16 cellular contexts compared by ENCODE assay signal in the genomic region with DNA sequence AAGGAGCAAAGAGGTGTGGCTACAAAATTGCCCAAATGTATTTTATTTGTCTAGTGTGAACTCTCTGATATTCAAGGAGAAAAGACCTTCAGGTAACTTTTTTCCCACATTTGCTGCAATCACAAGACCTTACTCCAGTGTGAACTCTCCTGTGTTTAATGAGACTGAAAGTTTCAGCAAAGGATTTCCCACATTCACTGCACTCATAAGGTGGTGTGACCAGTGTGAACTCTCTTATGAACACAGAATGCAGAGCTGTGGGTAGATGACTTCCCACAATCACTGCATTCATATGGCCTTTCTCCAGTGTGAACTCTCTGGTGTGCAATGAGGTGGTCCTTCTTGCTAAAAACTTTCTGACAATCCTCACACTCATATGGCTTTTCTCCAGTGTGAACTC.
DNase-seq lines count a peak whose midpoint lies in the region; ATAC-seq and TF ChIP-seq lines count a peak whose summit lies in the region.
"Had no signal": no experiment of that assay in that cellular context is flagged by ENCODE, and none has a peak within 500 bp of the region (broad histone marks: within the 10 kb centered on the region; RNA-seq: fewer than 3 reads in every experiment).

No MANE protein-coding gene starts in this region.

- peaks cover 8% of the 10 kb centered on the region for H3K9me3 ChIP-seq in HEK293 (ENCODE audit: control insufficient read depth, insufficient read depth, low read depth, low read length)

- DNase-seq in erythroblast (lab: John Stamatoyannopoulos, UW) (peak in 1 of 2 experiments; percentile 22), NCI-H128 (lab: John Stamatoyannopoulos, UW; ENCODE audit: unreplicated experiment) (no peak), NCI-H510A treated with DMSO at 0.1 percent for 48 hours (lab: John Stamatoyannopoulos, UW) (no peak)
- DNase-seq: CD4-positive, alpha-beta memory T cell; GF-D8; NCI-H1417; NCI-H187 treated with DMSO at 0.1 percent for 48 hours; NCI-H2171; NCI-H446; NK-92 treated with Interleukin-12 subunit alpha and Interleukin-12 subunit beta, amount 100 ng/mL, for 24 hours; OCI-M1; RPMI8226; SIG-M5 had no signal

- POLR2A ChIA-PET in HEK293 (lab: Yijun Ruan, JAX), result no interaction called here

- H3K4me1 ChIP-seq in HEK293 (ENCODE audit: control insufficient read depth, insufficient read depth, low read length), result no peaks in the 10 kb centered on the region

- ATAC-seq in GM18502 (IDR thresholded peaks at IDR 0.05; ENCODE audit: poor library complexity, unreplicated experiment), result no peak
- ATAC-seq: GM23338 had no signal

- H3K4me3 ChIP-seq in HEK293 (ENCODE audit: low read depth, low read length), result no peak overlapping the region
- H3K4me3 ChIP-seq: GM23338 had no signal

- peaks cover 7 to 19% of the 10 kb centered on the region in 2 experiments for H3K36me3 ChIP-seq in HEK293 (ENCODE audit: control insufficient read depth in 2 of 2, insufficient read depth in 1 of 2, low read length in 2 of 2)

- CTCF ChIA-PET in HEK293 (lab: Yijun Ruan, JAX), result no interaction called here

- TF ChIP-seq POLR2A in erythroblast (IDR thresholded peaks at IDR 0.05; ENCODE audit: low read length), result peak; percentile 7

- no peak overlapping the region for H3K27ac ChIP-seq in HEK293 (ENCODE audit: extremely low read depth, low read depth, low read length)

- no peak for TF ChIP-seq CTCF in HEK293 (tag by site-specific recombination; IDR thresholded peaks at IDR 0.05)

TF ChIP-seq in HEK293, 187 proteins besides CTCF, POLR2A, EP300 and RAD21:
- TF ChIP-seq SETDB1 (IDR thresholded peaks at IDR 0.05; ENCODE audit: insufficient read length, low read length), result peak; percentile 78
- TF ChIP-seq ZNF530 (tag by site-specific recombination; IDR thresholded peaks at IDR 0.05; ENCODE audit: low read depth), result no peak
- TF ChIP-seq, protein P1, sequence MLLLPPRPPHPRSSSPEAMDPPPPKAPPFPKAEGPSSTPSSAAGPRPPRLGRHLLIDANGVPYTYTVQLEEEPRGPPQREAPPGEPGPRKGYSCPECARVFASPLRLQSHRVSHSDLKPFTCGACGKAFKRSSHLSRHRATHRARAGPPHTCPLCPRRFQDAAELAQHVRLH (tag by site-specific recombination; IDR thresholded peaks at IDR 0.05), result no peak
- TF ChIP-seq ZNF24 (tag by site-specific recombination; IDR thresholded peaks at IDR 0.05), result no peak
- TF ChIP-seq ZFP69B (tag by site-specific recombination; IDR thresholded peaks at IDR 0.05), result no peak
- TF ChIP-seq, protein P2, sequence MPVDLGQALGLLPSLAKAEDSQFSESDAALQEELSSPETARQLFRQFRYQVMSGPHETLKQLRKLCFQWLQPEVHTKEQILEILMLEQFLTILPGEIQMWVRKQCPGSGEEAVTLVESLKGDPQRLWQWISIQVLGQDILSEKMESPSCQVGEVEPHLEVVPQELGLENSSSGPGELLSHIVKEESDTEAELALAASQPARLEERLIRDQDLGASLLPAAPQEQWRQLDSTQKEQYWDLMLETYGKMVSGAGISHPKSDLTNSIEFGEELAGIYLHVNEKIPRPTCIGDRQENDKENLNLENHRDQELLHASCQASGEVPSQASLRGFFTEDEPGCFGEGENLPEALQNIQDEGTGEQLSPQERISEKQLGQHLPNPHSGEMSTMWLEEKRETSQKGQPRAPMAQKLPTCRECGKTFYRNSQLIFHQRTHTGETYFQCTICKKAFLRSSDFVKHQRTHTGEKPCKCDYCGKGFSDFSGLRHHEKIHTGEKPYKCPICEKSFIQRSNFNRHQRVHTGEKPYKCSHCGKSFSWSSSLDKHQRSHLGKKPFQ (tag by site-specific recombination; IDR thresholded peaks at IDR 0.05), result peak; percentile 80
- TF ChIP-seq ZNF776 (tag by site-specific recombination; IDR thresholded peaks at IDR 0.05; ENCODE audit: borderline replicate concordance), result no peak
- TF ChIP-seq ZNF549 (tag by site-specific recombination; IDR thresholded peaks at IDR 0.05), result no peak
